Comparison of ENCODE assay signal across 8 cellular contexts in the genomic region with DNA sequence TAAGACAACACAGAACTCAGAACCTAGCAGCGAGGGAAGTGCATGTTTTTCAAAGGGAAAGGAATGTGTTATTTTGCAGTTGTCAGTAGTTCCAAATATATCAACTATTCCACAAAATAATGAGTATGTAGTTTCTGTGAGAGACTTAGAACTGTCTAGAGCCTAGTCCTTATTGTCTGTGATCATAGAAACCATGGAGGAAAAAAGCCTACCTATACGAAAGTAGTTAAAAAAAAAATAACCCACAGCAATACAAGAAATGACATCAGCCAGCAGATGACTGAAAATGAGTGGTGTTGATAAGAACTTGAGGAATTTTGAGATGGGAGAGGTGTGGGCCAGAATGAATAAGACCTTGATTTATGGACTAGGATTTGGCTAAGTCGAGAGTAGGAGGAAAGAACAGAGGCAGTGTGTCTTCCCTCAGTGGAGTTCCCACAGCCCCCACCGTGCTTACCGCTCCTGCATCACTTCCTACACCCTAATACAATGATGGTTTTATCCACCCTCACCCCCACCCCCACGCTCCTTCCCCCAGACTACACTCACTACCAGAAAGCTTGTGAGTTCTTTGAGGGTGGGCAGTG. TPM values are rescaled to one million over a fixed set of nuclear protein-coding genes. Genes with fewer than 3 reads are reported as not detected.
DNase-seq lines count a peak whose midpoint lies in the region; ATAC-seq, FAIRE-seq and TF ChIP-seq lines count a peak whose summit lies in the region.
"Not testable (repeated sequence)": the region's sequence is repeated elsewhere in the genome, so short reads cannot be mapped to it uniquely, and the experiment has no call there.
"Had no signal": no experiment of that assay in that cellular context is flagged by ENCODE, and none has a peak within 500 bp of the region (broad histone marks: within the 10 kb centered on the region; RNA-seq: fewer than 3 reads in every experiment).

No MANE protein-coding gene starts in this region.

- H3K27me3 ChIP-seq in RWPE2 (ENCODE audit: insufficient read depth, poor library complexity, severe bottlenecking), result not testable (repeated sequence)

- not testable (repeated sequence) for H3K4me1 Mint-ChIP-seq in activated T-cell treated with anti-CD3 and anti-CD28 coated beads, Interleukin-2, amount 50 U/mL, for 4 hours (ENCODE audit: low read depth)

- H3K27ac ChIP-seq in RWPE2 (ENCODE audit: poor library complexity, severe bottlenecking), result not testable (repeated sequence)

- TF ChIP-seq CTCF in RWPE2 (IDR thresholded peaks at IDR 0.05; ENCODE audit: poor library complexity, severe bottlenecking); fibroblast of the aortic adventitia (IDR thresholded peaks at IDR 0.05; ENCODE audit: insufficient read depth, low read length): not testable (repeated sequence)

- not testable (repeated sequence) for H3K4me3 ChIP-seq in RWPE2 (ENCODE audit: severe bottlenecking); fibroblast of the aortic adventitia (ENCODE audit: low read depth, low read length)

- H3K36me3 Mint-ChIP-seq in activated T-cell treated with anti-CD3 and anti-CD28 coated beads, Interleukin-2, amount 50 U/mL, for 4 hours (ENCODE audit: insufficient read depth); activated naive CD4-positive, alpha-beta T cell treated with anti-CD3 and anti-CD28 coated beads, Interleukin-2, amount 50 U/mL, for 72 hours: not testable (repeated sequence)

- H3K27me3 Mint-ChIP-seq in activated T-cell treated with anti-CD3 and anti-CD28 coated beads, Interleukin-2, amount 50 U/mL, for 4 hours (ENCODE audit: low read depth), result not testable (repeated sequence)

- not testable (repeated sequence) for H3K9me3 ChIP-seq in RWPE2 (ENCODE audit: severe bottlenecking)

- not testable (repeated sequence) for DNase-seq in H54 (ENCODE audit: insufficient read length, low spot score); RWPE2 (ENCODE audit: low spot score); activated T-cell treated with anti-CD3 and anti-CD28 coated beads, Interleukin-2, amount 50 U/mL, for 4 hours; activated naive CD4-positive, alpha-beta T cell treated with anti-CD3 and anti-CD28 coated beads, Interleukin-2, amount 50 U/mL, for 72 hours (ENCODE audit: low spot score in 2 of 2); stimulated activated naive CD8-positive, alpha-beta T cell treated with anti-CD3 and anti-CD28 coated beads, Interleukin-15, Interleukin-2, amounts not matched to agents 100 U/mL and 50 U/mL, for 24 hours
- DNase-seq in fibroblast of the aortic adventitia (ENCODE audit: low read depth) (peak; percentile 1), myocyte (ENCODE audit: low read depth) (peak; percentile 0)

- H3K9me3 Mint-ChIP-seq in activated T-cell treated with anti-CD3 and anti-CD28 coated beads, Interleukin-2, amount 50 U/mL, for 4 hours; activated naive CD4-positive, alpha-beta T cell treated with anti-CD3 and anti-CD28 coated beads, Interleukin-2, amount 50 U/mL, for 72 hours: not testable (repeated sequence)

- H3K27ac Mint-ChIP-seq in activated naive CD4-positive, alpha-beta T cell treated with anti-CD3 and anti-CD28 coated beads, Interleukin-2, amount 50 U/mL, for 72 hours, result not testable (repeated sequence)

- H3K4me1 ChIP-seq in RWPE2 (ENCODE audit: insufficient read depth, poor library complexity, severe bottlenecking), result not testable (repeated sequence)

- ATAC-seq in RWPE2 (ENCODE audit: low read depth), result peak; percentile 74
- ATAC-seq in activated T-cell treated with anti-CD3 and anti-CD28 coated beads, Interleukin-2, amount 50 U/mL, for 4 hours, result peak; percentile 21 to 37
- ATAC-seq in activated naive CD4-positive, alpha-beta T cell treated with anti-CD3 and anti-CD28 coated beads, Interleukin-2, amount 50 U/mL, for 72 hours, result peak; percentile 37 to 46
- peak; percentile 40 for ATAC-seq in stimulated activated naive CD8-positive, alpha-beta T cell treated with anti-CD3 and anti-CD28 coated beads, Interleukin-15, Interleukin-2, amounts not matched to agents 100 U/mL and 50 U/mL, for 24 hours

- TF ChIP-seq POLR2A in H54 (IDR thresholded peaks at IDR 0.05; ENCODE audit: low read depth, low read length), result not testable (repeated sequence)

- FAIRE-seq in H54 (lab: Jason Lieb, UNC), result peak; percentile 30

- H3K36me3 ChIP-seq in RWPE2 (ENCODE audit: low read depth), result not testable (repeated sequence)

- H3K4me3 Mint-ChIP-seq in activated T-cell treated with anti-CD3 and anti-CD28 coated beads, Interleukin-2, amount 50 U/mL, for 4 hours, result not testable (repeated sequence)

RNA-seq across cellular contexts. Expression of a gene that starts 20.9 kb away (rescaled TPM):
- total RNA-seq in activated T-cell treated with anti-CD3 and anti-CD28 coated beads, Interleukin-2, amount 50 U/mL, for 4 hours, result 10 to 100 TPM; 16.5 to 25.1 (median 23.3) TPM
- 10 to 100 TPM; 54.0 to 91.2 TPM for total RNA-seq in activated naive CD4-positive, alpha-beta T cell treated with anti-CD3 and anti-CD28 coated beads, Interleukin-2, amount 50 U/mL, for 72 hours
- total RNA-seq in fibroblast of the aortic adventitia (ENCODE audit: low replicate concordance) (38.5 and 67.8 TPM in 2 replicates), myocyte (44.4 and 64.6 TPM in 2 replicates)
- polyA plus RNA-seq in myocyte (2012), result 34.6 TPM

RNA-seq across cellular contexts. Expression of a gene that starts 21.6 kb away (rescaled TPM):
- total RNA-seq in activated T-cell treated with anti-CD3 and anti-CD28 coated beads, Interleukin-2, amount 50 U/mL, for 4 hours, result 1 to 10 TPM; 5.4 to 6.3 (median 5.4) TPM
- 10 to 100 TPM; 34.0 to 51.2 TPM for total RNA-seq in activated naive CD4-positive, alpha-beta T cell treated with anti-CD3 and anti-CD28 coated beads, Interleukin-2, amount 50 U/mL, for 72 hours
- total RNA-seq in fibroblast of the aortic adventitia (ENCODE audit: low replicate concordance) (2.9 and 4.8 TPM in 2 replicates), myocyte (0.21 and 2.5 TPM in 2 replicates)
- polyA plus RNA-seq in myocyte (2012), result 1.6 TPM
- total RNA-seq: CD8-positive, alpha-beta T cell had no signal
